9 cellular contexts compared by ENCODE assay signal in the genomic region with DNA sequence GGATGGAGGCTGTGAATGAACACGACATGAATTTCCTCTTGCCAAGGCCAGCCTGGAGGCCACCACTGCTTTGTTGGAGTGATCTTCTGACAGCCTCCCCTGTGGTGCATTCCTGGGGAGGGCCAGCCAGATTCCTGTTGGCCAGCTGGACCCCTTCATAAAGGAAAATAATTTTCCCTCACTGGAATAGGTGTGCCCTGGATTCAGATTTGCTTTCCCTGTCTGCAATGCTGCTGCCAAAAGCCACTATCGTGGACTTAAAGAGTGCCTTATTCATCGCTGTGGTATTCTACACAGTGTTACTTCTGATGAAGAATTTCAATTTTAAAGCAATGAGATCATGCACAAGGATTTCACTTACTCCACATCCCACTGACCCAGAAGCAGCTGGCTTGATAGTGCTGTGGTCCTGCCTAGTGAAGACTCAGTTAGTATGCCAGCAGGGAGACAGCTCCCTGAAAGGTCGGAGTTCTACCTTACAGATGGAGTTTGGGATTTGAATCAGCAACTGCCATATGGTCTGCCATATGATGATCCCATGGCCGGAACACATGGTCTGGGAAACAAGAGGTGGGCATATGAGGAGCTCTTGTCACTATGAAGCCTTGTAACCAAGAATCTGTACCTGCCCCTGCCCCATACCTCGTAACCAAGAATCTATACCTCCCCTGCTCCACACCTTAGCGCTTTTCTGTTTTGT.
DNase-seq lines count a peak whose midpoint lies in the region; ATAC-seq and TF ChIP-seq lines count a peak whose summit lies in the region.
"Had no signal": no experiment of that assay in that cellular context is flagged by ENCODE, and none has a peak within 500 bp of the region (broad histone marks: within the 10 kb centered on the region; RNA-seq: fewer than 3 reads in every experiment).

No MANE protein-coding gene starts in this region.

- no peak overlapping the region for H3K27ac ChIP-seq in lower lobe of right lung

- H3K27me3 Mint-ChIP-seq in IgD-negative memory B cell: peaks cover 4% of the 10 kb centered on the region
- no peaks in the 10 kb centered on the region for H3K27me3 Mint-ChIP-seq in stimulated activated naive CD8-positive, alpha-beta T cell treated with anti-CD3 and anti-CD28 coated beads, Interleukin-15, amount 100 ng/mL, for 72 hours

- ATAC-seq in lower lobe of right lung (peak; percentile 54 to 59), GM18517 (IDR thresholded peaks at IDR 0.05; ENCODE audit: unreplicated experiment) (no peak)
- ATAC-seq in stimulated activated naive CD8-positive, alpha-beta T cell treated with anti-CD3 and anti-CD28 coated beads, Interleukin-15, amount 100 ng/mL, for 72 hours: no peak
- ATAC-seq: Panc1 had no signal

- peak overlapping the region in 2 of 4 donors; percentile 82 to 90 for H3K4me3 Mint-ChIP-seq in IgD-negative memory B cell
- H3K4me3 Mint-ChIP-seq in stimulated activated naive CD8-positive, alpha-beta T cell treated with anti-CD3 and anti-CD28 coated beads, Interleukin-15, amount 100 ng/mL, for 72 hours: no peak overlapping the region

- DNase-seq in AG08396 (ENCODE audit: low spot score) (peak; percentile 88), astrocyte of the hippocampus (ENCODE audit: low read depth, low spot score) (peak; percentile 94), lower lobe of right lung (no peak), NCI-H2107 (lab: John Stamatoyannopoulos, UW) (no peak), NK-92 (lab: John Stamatoyannopoulos, UW; ENCODE audit: unreplicated experiment) (no peak)
- DNase-seq in stimulated activated naive CD8-positive, alpha-beta T cell treated with anti-CD3 and anti-CD28 coated beads, Interleukin-15, amount 100 ng/mL, for 72 hours: no peak

- peaks cover 20% of the 10 kb centered on the region for H3K4me1 ChIP-seq in lower lobe of right lung

- no peaks in the 10 kb centered on the region for H3K9me3 Mint-ChIP-seq in IgD-negative memory B cell
- H3K9me3 Mint-ChIP-seq in stimulated activated naive CD8-positive, alpha-beta T cell treated with anti-CD3 and anti-CD28 coated beads, Interleukin-15, amount 100 ng/mL, for 72 hours: no peaks in the 10 kb centered on the region

- H3K36me3 Mint-ChIP-seq in IgD-negative memory B cell: no peaks in the 10 kb centered on the region

- H3K4me3 ChIP-seq in lower lobe of right lung: no peak overlapping the region

- TF ChIP-seq CTCF in lower lobe of right lung (IDR thresholded peaks at IDR 0.05): no peak

- peaks cover 21 to 40% (median 28%) of the 10 kb centered on the region in 3 donors for H3K4me1 Mint-ChIP-seq in IgD-negative memory B cell
- H3K4me1 Mint-ChIP-seq in stimulated activated naive CD8-positive, alpha-beta T cell treated with anti-CD3 and anti-CD28 coated beads, Interleukin-15, amount 100 ng/mL, for 72 hours: peaks cover 63% of the 10 kb centered on the region

- H3K27ac Mint-ChIP-seq in IgD-negative memory B cell: peak overlapping the region in 2 of 3 donors; percentile 86 to 97
- no peak overlapping the region for H3K27ac Mint-ChIP-seq in stimulated activated naive CD8-positive, alpha-beta T cell treated with anti-CD3 and anti-CD28 coated beads, Interleukin-15, amount 100 ng/mL, for 72 hours

- no peaks in the 10 kb centered on the region for H3K36me3 ChIP-seq in lower lobe of right lung

- intact Hi-C loops in lower lobe of right lung (cut with DNase I): no loop called here

- H3K27me3 ChIP-seq in lower lobe of right lung (ENCODE audit: low read depth): no peaks in the 10 kb centered on the region

- no peaks in the 10 kb centered on the region for H3K9me3 ChIP-seq in lower lobe of right lung

Comparison
In these comparisons a context has a peak if more than half of its experiments do, and no peak if none do; other contexts are left out.
1. DNase-seq: peak in AG08396 (single experiment) and astrocyte of the hippocampus (single experiment); none in lower lobe of right lung (single experiment), NCI-H2107 (single experiment), stimulated activated naive CD8-positive, alpha-beta T cell treated with anti-CD3 and anti-CD28 coated beads, Interleukin-15, amount 100 ng/mL, for 72 hours (0 of 2) and NK-92 (single experiment).
2. H3K27ac Mint-ChIP-seq: peak in IgD-negative memory B cell (2 of 3); none in stimulated activated naive CD8-positive, alpha-beta T cell treated with anti-CD3 and anti-CD28 coated beads, Interleukin-15, amount 100 ng/mL, for 72 hours (0 of 2).
3. ATAC-seq: peak in lower lobe of right lung (2 of 2); none in stimulated activated naive CD8-positive, alpha-beta T cell treated with anti-CD3 and anti-CD28 coated beads, Interleukin-15, amount 100 ng/mL, for 72 hours (single experiment) and GM18517 (single experiment).